Comparison of ENCODE assay signal across 6 cellular contexts in genomic region chr9:107446491-107446890, GRCh38.
"Had no signal": no experiment of that assay in that cellular context is flagged by ENCODE, and none has a peak within 500 bp of the region (broad histone marks: within the 10 kb centered on the region; RNA-seq: fewer than 3 reads in every experiment).

No MANE protein-coding gene starts in this region.

- DNase-seq: IMR-90, KBM-7, KG1 had no signal

- H3K4me3 ChIP-seq: K562 had no signal

- H3K4me2 ChIP-seq: KMS-11 had no signal

- H3K9ac ChIP-seq: KMS-11 had no signal

- H3K27ac ChIP-seq: HL-60, KMS-11 had no signal
